17 cellular contexts compared by ENCODE assay signal in the genomic region with DNA sequence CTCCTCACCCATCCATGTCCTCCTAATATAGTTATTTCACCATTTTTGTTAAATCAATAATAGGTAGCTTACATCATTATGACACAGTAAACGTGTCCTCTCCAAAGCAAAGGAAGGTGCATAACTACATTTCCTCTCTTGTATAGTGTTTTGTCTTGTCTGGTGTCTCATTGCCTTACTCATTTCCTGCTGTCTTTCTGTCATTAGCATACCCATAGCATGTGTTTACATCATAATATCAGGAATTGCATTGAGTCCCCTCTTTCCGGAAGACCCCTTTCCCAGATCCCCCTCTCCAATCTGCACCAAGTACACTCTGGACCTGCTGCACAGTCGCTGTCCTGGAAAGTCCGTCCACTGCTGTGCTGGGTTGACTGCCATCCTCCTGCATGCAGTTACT. TPM values are rescaled to one million over a fixed set of nuclear protein-coding genes. Genes with fewer than 3 reads are reported as not detected.
DNase-seq lines count a peak whose midpoint lies in the region; ATAC-seq and TF ChIP-seq lines count a peak whose summit lies in the region.
"Had no signal": no experiment of that assay in that cellular context is flagged by ENCODE, and none has a peak within 500 bp of the region (broad histone marks: within the 10 kb centered on the region; RNA-seq: fewer than 3 reads in every experiment).

No MANE protein-coding gene starts in this region.

- H2BK15ac ChIP-seq in H9 (ENCODE audit: low read depth, low read length), result no peak overlapping the region

- no peak overlapping the region for H3K23ac ChIP-seq in H9 (ENCODE audit: insufficient read length, low read depth, low read length)

- H3K27me3 Mint-ChIP-seq in H9 (ENCODE audit: low read depth) (no peaks in the 10 kb centered on the region), nephron progenitor cell (ENCODE audit: low read depth, poor library complexity) (peaks cover 7% of the 10 kb centered on the region)

- H3K4ac ChIP-seq in H9 (ENCODE audit: low read depth, low read length), result no peak overlapping the region

- peak overlapping the region; percentile 49 to 61 for H3K4me3 Mint-ChIP-seq in H9
- H3K4me3 Mint-ChIP-seq in nephron progenitor cell, result no peak overlapping the region
- H3K4me3 Mint-ChIP-seq: CD4-positive, alpha-beta memory T cell had no signal

- WGBS in H9 (ENCODE audit: extremely low coverage, insufficient read length, low lambda C conversion rate), result no CpG with 5 or more reads among the region's 4 CpGs

- H4K91ac ChIP-seq in H9 (ENCODE audit: insufficient read length, low read depth, low read length), result no peak overlapping the region

- H3K4me1 ChIP-seq in H9 (ENCODE audit: insufficient read depth, low read length) (peaks cover 5% of the 10 kb centered on the region; the same call in 1 of the 2 replicates), RWPE2 (ENCODE audit: insufficient read depth, poor library complexity, severe bottlenecking) (no peaks in the 10 kb centered on the region), foreskin keratinocyte (no peaks in the 10 kb centered on the region), right atrium auricular region (no peaks in the 10 kb centered on the region)
- H3K4me1 ChIP-seq: BE2C had no signal

- ATAC-seq in RWPE2 (ENCODE audit: low read depth) (0 out of 3 replicates have a peak, but pooled peaks have one; percentile 35), foreskin keratinocyte (peak; percentile 34), GM21447 (IDR thresholded peaks at IDR 0.05; ENCODE audit: unreplicated experiment) (no peak), HG02798 (IDR thresholded peaks at IDR 0.05; ENCODE audit: poor library complexity, unreplicated experiment) (no peak)
- ATAC-seq: HepG2 had no signal

- H3K27ac Mint-ChIP-seq in H9, result peak overlapping the region; percentile 5 to 18 (median 14); a peak in 5 of 7 replicates
- H3K27ac Mint-ChIP-seq in nephron progenitor cell, result peak overlapping the region; percentile 17
- H3K27ac Mint-ChIP-seq: CD4-positive, alpha-beta memory T cell had no signal

- H3K9me3 Mint-ChIP-seq in H9, result peaks cover 0 to 3% of the 10 kb centered on the region in 2 experiments; a peak in 2 of 5 replicates
- H3K9me3 Mint-ChIP-seq in nephron progenitor cell, result no peaks in the 10 kb centered on the region

- no peak overlapping the region for H3K9ac ChIP-seq in H9 (ENCODE audit: extremely low read depth, insufficient read length, low read length)
- H3K9ac ChIP-seq: KMS-11 had no signal

- no peaks in the 10 kb centered on the region for H3K23me2 ChIP-seq in H9 (ENCODE audit: insufficient read length, low read depth, low read length, poor library complexity, severe bottlenecking)

- H2BK12ac ChIP-seq in H9 (ENCODE audit: insufficient read length, low read depth, low read length), result no peak overlapping the region

- H3K9me3 ChIP-seq in H9 (ENCODE audit: control insufficient read depth, low read depth, low read length) (no peaks in the 10 kb centered on the region), RWPE2 (ENCODE audit: severe bottlenecking) (no peaks in the 10 kb centered on the region), right atrium auricular region (no peaks in the 10 kb centered on the region)
- H3K9me3 ChIP-seq: BE2C had no signal

- no peak overlapping the region for H2BK20ac ChIP-seq in H9 (ENCODE audit: low read depth, low read length, poor library complexity, severe bottlenecking)

- H3K36me3 Mint-ChIP-seq in H9 (ENCODE audit: insufficient read depth in 1 of 3, low read depth in 3 of 3) (peaks cover 0 to 4% (median 0%) of the 10 kb centered on the region in 3 experiments; a peak in 2 of 7 replicates), nephron progenitor cell (ENCODE audit: low read depth) (no peaks in the 10 kb centered on the region)
- H3K36me3 Mint-ChIP-seq: CD4-positive, alpha-beta memory T cell had no signal

- no peaks in the 10 kb centered on the region for H3K79me1 ChIP-seq in H9 (ENCODE audit: insufficient read depth, low read depth, low read length, poor library complexity, severe bottlenecking)

- H3K79me2 ChIP-seq in H9 (ENCODE audit: insufficient read depth, low read length), result no peaks in the 10 kb centered on the region

- TF ChIP-seq CTCF in H9 (conservative IDR thresholded peaks at IDR 0.05) (no peak), RWPE2 (IDR thresholded peaks at IDR 0.05; ENCODE audit: poor library complexity, severe bottlenecking) (no peak), foreskin keratinocyte (conservative IDR thresholded peaks at IDR 0.05) (no peak), nephron progenitor cell (IDR thresholded peaks at IDR 0.05) (no peak), right atrium auricular region (IDR thresholded peaks at IDR 0.05) (no peak)

- no peaks in the 10 kb centered on the region for H3K27me3 ChIP-seq in H9 (ENCODE audit: insufficient read depth, low read length)
- no peaks in the 10 kb centered on the region for H3K27me3 ChIP-seq in RWPE2 (ENCODE audit: insufficient read depth, poor library complexity, severe bottlenecking)
- H3K27me3 ChIP-seq in foreskin keratinocyte, result no peaks in the 10 kb centered on the region
- H3K27me3 ChIP-seq in right atrium auricular region, result no peaks in the 10 kb centered on the region
- H3K27me3 ChIP-seq: BE2C had no signal

- no peak overlapping the region for H3T11ph ChIP-seq in H9 (ENCODE audit: low read length)

- no peak overlapping the region for H3K56ac ChIP-seq in H9 (ENCODE audit: insufficient read length, low read depth, low read length)

- no peak overlapping the region for H2BK5ac ChIP-seq in H9 (ENCODE audit: insufficient read length, low read length)

- H3K18ac ChIP-seq in H9 (ENCODE audit: insufficient read length, low read depth, low read length), result no peak overlapping the region

- H3K14ac ChIP-seq in H9 (ENCODE audit: insufficient read depth, low read length), result no peak overlapping the region

- H3K27ac ChIP-seq in H9 (ENCODE audit: insufficient read length, low read depth, low read length) (peak overlapping the region; percentile 32), RWPE2 (ENCODE audit: poor library complexity, severe bottlenecking) (no peak overlapping the region), foreskin keratinocyte (no peak overlapping the region), right atrium auricular region (no peak overlapping the region)
- H3K27ac ChIP-seq: C4-2B, HL-60, KMS-11 had no signal

- H3K4me1 Mint-ChIP-seq in H9 (peaks cover 38 to 41% of the 10 kb centered on the region in 2 experiments), nephron progenitor cell (peaks cover 13% of the 10 kb centered on the region)
- H3K4me1 Mint-ChIP-seq: CD4-positive, alpha-beta memory T cell had no signal

- no peaks in the 10 kb centered on the region for H3K36me3 ChIP-seq in RWPE2 (ENCODE audit: low read depth)
- no peaks in the 10 kb centered on the region for H3K36me3 ChIP-seq in right atrium auricular region
- H3K36me3 ChIP-seq: BE2C had no signal

- peak overlapping the region; percentile 66 for H3K4me2 ChIP-seq in H9 (ENCODE audit: insufficient read depth, insufficient read length, low read length)
- H3K4me2 ChIP-seq: KMS-11 had no signal

- H4K8ac ChIP-seq in H9 (replicated peaks; ENCODE audit: insufficient read length, low read depth, low read length), result no peak overlapping the region

- H3K4me3 ChIP-seq in RWPE2 (ENCODE audit: severe bottlenecking) (no peak overlapping the region), right atrium auricular region (no peak overlapping the region)

- H2AFZ ChIP-seq in H9 (ENCODE audit: low read length), result no peak overlapping the region

- H4K5ac ChIP-seq in H9 (ENCODE audit: insufficient read length, low read depth, low read length), result no peak overlapping the region

- DNase-seq in H9 (no peak), RWPE2 (ENCODE audit: low spot score) (no peak), foreskin keratinocyte (no peak), nephron progenitor cell (no peak), right atrium auricular region (ENCODE audit: low spot score) (no peak)
- no peak for DNase-seq in activated CD8-positive, alpha-beta memory T cell treated with anti-CD3 and anti-CD28 coated beads, Interleukin-2, amount 50 U/mL, for 4 hours
- DNase-seq: BE2C; CD4-positive, alpha-beta memory T cell; DMS79 had no signal

- no peak overlapping the region for H2BK120ac ChIP-seq in H9 (ENCODE audit: low read depth, low read length, poor library complexity, severe bottlenecking)

- H4K20me1 ChIP-seq in H9 (ENCODE audit: control insufficient read depth, insufficient read depth, insufficient read length), result no peaks in the 10 kb centered on the region

- H2AK5ac ChIP-seq in H9 (ENCODE audit: insufficient read length, low read length), result no peak overlapping the region

RNA-seq across cellular contexts. Expression of a gene that starts 47.9 kb away (rescaled TPM):
- total RNA-seq in H9 (2021) (0.35 and 0.57 TPM in 2 replicates), foreskin keratinocyte (not detected in 2 replicates), right atrium auricular region (not detected)
- not detected in 2 replicates for polyA plus RNA-seq in foreskin keratinocyte
- total RNA-seq: CD4-positive, alpha-beta memory T cell; H4; HepG2 had no signal
- polyA plus RNA-seq: AG04450; CD4-positive, alpha-beta memory T cell; HepG2 had no signal

Comparison
In these comparisons a context has a peak if more than half of its experiments do, and no peak if none do; other contexts are left out.
1. ATAC-seq: peak in RWPE2 (single experiment) and foreskin keratinocyte (single experiment); none in GM21447 (single experiment) and HG02798 (single experiment).